Comparison of ENCODE assay signal across 3 cellular contexts in genomic region chr5:176875014-176875550, GRCh38.
TF ChIP-seq lines count a peak whose summit lies in the region.

No MANE protein-coding gene starts in this region.

TF ChIP-seq in HEK293, 187 proteins besides CTCF, POLR2A, EP300 and RAD21 (continued from another document):
- TF ChIP-seq ZNF202 (tag by site-specific recombination; IDR thresholded peaks at IDR 0.05; ENCODE audit: borderline replicate concordance) (no peak), ZNF324 (tag by site-specific recombination; IDR thresholded peaks at IDR 0.05) (no peak), TRIM28 (IDR thresholded peaks at IDR 0.05; ENCODE audit: borderline replicate concordance, low read length) (no peak), EGR2 (tag by site-specific recombination; IDR thresholded peaks at IDR 0.05; ENCODE audit: low read depth) (peak; percentile 92)

TF ChIP-seq in H1, 55 proteins besides CTCF, POLR2A, EP300 and RAD21 (continued from another document):
- TF ChIP-seq SP1 (IDR thresholded peaks at IDR 0.05; ENCODE audit: low read depth, low read length), result no peak
- TF ChIP-seq CEBPB (IDR thresholded peaks at IDR 0.05; ENCODE audit: low read depth, low read length), result no peak
- TF ChIP-seq TAF7 (optimal IDR thresholded peaks at IDR 0.05; ENCODE audit: borderline replicate concordance, low read depth, low read length), result no peak
- no peak for TF ChIP-seq TEAD4 (IDR thresholded peaks at IDR 0.05; ENCODE audit: low read depth, low read length)
- TF ChIP-seq EGR1 (IDR thresholded peaks at IDR 0.05; ENCODE audit: borderline replicate concordance, low read depth, low read length), result no peak
- no peak for TF ChIP-seq JUND (IDR thresholded peaks at IDR 0.05; ENCODE audit: low read length)
- TF ChIP-seq SIRT6 (IDR thresholded peaks at IDR 0.05; ENCODE audit: low read length), result no peak
- no peak for TF ChIP-seq SIX5 (IDR thresholded peaks at IDR 0.05; ENCODE audit: low read depth, low read length)
- TF ChIP-seq NANOG (IDR thresholded peaks at IDR 0.05; ENCODE audit: insufficient read depth, low read depth, low read length, poor library complexity, severe bottlenecking), result no peak
- no peak for TF ChIP-seq CREB1 (IDR thresholded peaks at IDR 0.05)
- no peak for TF ChIP-seq FOSL1 (IDR thresholded peaks at IDR 0.05; ENCODE audit: insufficient read depth, low read depth, low read length)
- no peak for TF ChIP-seq MAX (IDR thresholded peaks at IDR 0.05)
- TF ChIP-seq GTF2F1 (IDR thresholded peaks at IDR 0.05; ENCODE audit: borderline replicate concordance, low read depth, low read length), result no peak
- TF ChIP-seq, protein P1, sequence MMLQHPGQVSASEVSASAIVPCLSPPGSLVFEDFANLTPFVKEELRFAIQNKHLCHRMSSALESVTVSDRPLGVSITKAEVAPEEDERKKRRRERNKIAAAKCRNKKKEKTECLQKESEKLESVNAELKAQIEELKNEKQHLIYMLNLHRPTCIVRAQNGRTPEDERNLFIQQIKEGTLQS (IDR thresholded peaks at IDR 0.05; ENCODE audit: insufficient read depth, low read depth, low read length), result no peak
- no peak for TF ChIP-seq POU5F1 (IDR thresholded peaks at IDR 0.05; ENCODE audit: low read depth, low read length)
- TF ChIP-seq, protein P2, sequence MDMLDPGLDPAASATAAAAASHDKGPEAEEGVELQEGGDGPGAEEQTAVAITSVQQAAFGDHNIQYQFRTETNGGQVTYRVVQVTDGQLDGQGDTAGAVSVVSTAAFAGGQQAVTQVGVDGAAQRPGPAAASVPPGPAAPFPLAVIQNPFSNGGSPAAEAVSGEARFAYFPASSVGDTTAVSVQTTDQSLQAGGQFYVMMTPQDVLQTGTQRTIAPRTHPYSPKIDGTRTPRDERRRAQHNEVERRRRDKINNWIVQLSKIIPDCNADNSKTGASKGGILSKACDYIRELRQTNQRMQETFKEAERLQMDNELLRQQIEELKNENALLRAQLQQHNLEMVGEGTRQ (IDR thresholded peaks at IDR 0.05; ENCODE audit: low read length), result no peak
- no peak for TF ChIP-seq CBX8 (IDR thresholded peaks at IDR 0.05; ENCODE audit: borderline replicate concordance, low read depth, low read length)
- TF ChIP-seq ZNF274 (IDR thresholded peaks at IDR 0.05; ENCODE audit: borderline replicate concordance, extremely low read depth, low read length), result no peak

TF ChIP-seq in HEK293T, 16 proteins besides CTCF, POLR2A, EP300 and RAD21:
- TF ChIP-seq ARNT (IDR thresholded peaks at IDR 0.05), result no peak
- no peak for TF ChIP-seq BHLHE40 (IDR thresholded peaks at IDR 0.05; ENCODE audit: borderline replicate concordance)
- TF ChIP-seq FOXA1 (IDR thresholded peaks at IDR 0.05), result no peak
- TF ChIP-seq TARDBP (IDR thresholded peaks at IDR 0.05), result no peak
- TF ChIP-seq SP1 (IDR thresholded peaks at IDR 0.05), result no peak
- TF ChIP-seq SUZ12 (IDR thresholded peaks at IDR 0.05), result no peak
- TF ChIP-seq CTBP1 (IDR thresholded peaks at IDR 0.05; ENCODE audit: borderline replicate concordance), result no peak
- no peak for TF ChIP-seq ELF4 (IDR thresholded peaks at IDR 0.05)
- no peak for TF ChIP-seq NFRKB (IDR thresholded peaks at IDR 0.05)
